Comparison of ENCODE assay signal across 8 cellular contexts in the genomic region with DNA sequence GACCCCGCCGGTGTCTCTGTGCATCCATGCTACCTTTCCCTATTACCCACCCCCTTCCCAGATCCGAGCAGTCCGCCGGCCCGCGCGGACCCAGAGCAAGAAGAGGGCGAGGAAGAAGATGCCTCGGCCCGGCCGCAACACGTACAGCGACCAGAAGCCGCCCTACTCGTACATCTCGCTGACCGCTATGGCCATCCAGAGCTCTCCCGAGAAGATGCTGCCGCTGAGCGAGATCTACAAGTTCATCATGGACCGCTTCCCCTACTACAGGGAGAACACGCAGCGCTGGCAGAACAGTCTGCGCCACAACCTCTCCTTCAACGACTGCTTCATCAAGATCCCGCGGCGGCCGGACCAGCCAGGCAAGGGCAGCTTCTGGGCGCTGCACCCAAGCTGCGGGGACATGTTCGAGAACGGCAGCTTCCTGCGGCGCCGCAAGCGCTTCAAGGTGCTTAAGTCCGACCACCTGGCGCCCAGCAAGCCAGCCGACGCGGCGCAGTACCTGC. TPM values are rescaled to one million over a fixed set of nuclear protein-coding genes. Genes with fewer than 3 reads are reported as not detected.
DNase-seq lines count a peak whose midpoint lies in the region; ATAC-seq and TF ChIP-seq lines count a peak whose summit lies in the region.

No MANE protein-coding gene starts in this region.

- H3K27ac ChIP-seq in CD8-positive, alpha-beta T cell (ENCODE audit: low read depth, low read length) = no peak overlapping the region
- no peak overlapping the region for H3K27ac ChIP-seq in mammary epithelial cell (ENCODE audit: insufficient read depth, low read depth, low read length)

- H3K79me2 ChIP-seq in mammary epithelial cell (ENCODE audit: insufficient read depth, low read length) = no peaks in the 10 kb centered on the region

- peak in 2 of 7 experiments; percentile 24 to 57 for DNase-seq in CD8-positive, alpha-beta T cell
- no peak for DNase-seq in Jurkat, Clone E6-1 (ENCODE audit: low read depth, low spot score)
- DNase-seq in mammary epithelial cell = no peak
- DNase-seq in MV-4-11 (lab: John Stamatoyannopoulos, UW) = no peak
- no peak for DNase-seq in NCI-H446 (lab: John Stamatoyannopoulos, UW)

- intact Hi-C loops in CD8-positive, alpha-beta T cell (cut with DNase I, micrococcal nuclease) = loop anchor here (5.0 to 10.0 kb wide), 4 partner anchors 88 to 320 kb away; partner anchors contain the start of gene BNIP2 (in 1 of the 2)
- intact Hi-C loops in mammary epithelial cell (cut with micrococcal nuclease) = no loop called here

- ATAC-seq in CD8-positive, alpha-beta T cell = no peak
- ATAC-seq in HG02798 (IDR thresholded peaks at IDR 0.05; ENCODE audit: poor library complexity, unreplicated experiment) (no peak), GM18502 (IDR thresholded peaks at IDR 0.05; ENCODE audit: poor library complexity, unreplicated experiment) (no peak)

- peaks cover 82% of the 10 kb centered on the region for H3K27me3 ChIP-seq in CD8-positive, alpha-beta T cell (ENCODE audit: insufficient read depth, low read length)
- peaks cover 82% of the 10 kb centered on the region for H3K27me3 ChIP-seq in mammary epithelial cell (ENCODE audit: insufficient read depth, low read length)

- H3K4me1 ChIP-seq in CD8-positive, alpha-beta T cell (ENCODE audit: insufficient read depth, low read length) = peaks cover 36% of the 10 kb centered on the region
- H3K4me1 ChIP-seq in mammary epithelial cell (ENCODE audit: insufficient read depth, low read length) = peaks cover 28% of the 10 kb centered on the region

- TF ChIP-seq CTCF in CD8-positive, alpha-beta T cell (IDR thresholded peaks at IDR 0.05) = no peak
- TF ChIP-seq CTCF in mammary epithelial cell (conservative IDR thresholded peaks at IDR 0.05 in 1 of 2, IDR thresholded peaks at IDR 0.05 in 1 of 2; ENCODE audit: extremely low read depth in 1 of 2, insufficient read depth in 1 of 2, low read depth in 1 of 2, low read length in 2 of 2) (no peak), nephron (IDR thresholded peaks at IDR 0.05; ENCODE audit: unreplicated experiment in 3 of 3) (no peak)

- in situ Hi-C loops in mammary epithelial cell (cut with MboI; ENCODE audit: low sequenced_read_pairs in 2 of 2) = no loop called here

- dilution Hi-C loops in mammary epithelial cell (cut with HindIII; ENCODE audit: low sequenced_read_pairs) = no loop called here

- H3K4me3 Mint-ChIP-seq in CD8-positive, alpha-beta T cell = peak overlapping the region; percentile 83
- peak overlapping the region; percentile 81 to 84 (median 82) for H3K4me3 Mint-ChIP-seq in nephron

- peaks cover 92% of the 10 kb centered on the region for H3K27me3 Mint-ChIP-seq in CD8-positive, alpha-beta T cell (ENCODE audit: low read depth)
- H3K27me3 Mint-ChIP-seq in nephron (ENCODE audit: low read depth) = peaks cover 100% of the 10 kb centered on the region

- no peaks in the 10 kb centered on the region for H3K36me3 Mint-ChIP-seq in CD8-positive, alpha-beta T cell
- no peaks in the 10 kb centered on the region for H3K36me3 Mint-ChIP-seq in nephron (ENCODE audit: low read depth)

- peak overlapping the region; percentile 48 for H3K4me3 ChIP-seq in CD8-positive, alpha-beta T cell (ENCODE audit: low read depth, low read length)
- H3K4me3 ChIP-seq in Jurkat, Clone E6-1 (ENCODE audit: low read length) = peak overlapping the region; percentile 64
- H3K4me3 ChIP-seq in mammary epithelial cell (replicated peaks in 1 of 3; ENCODE audit: insufficient read depth in 1 of 3, low read depth in 2 of 3, low read length in 3 of 3) = no peak overlapping the region

- H3K9me3 Mint-ChIP-seq in CD8-positive, alpha-beta T cell = peaks cover 13% of the 10 kb centered on the region
- H3K9me3 Mint-ChIP-seq in nephron = no peaks in the 10 kb centered on the region

- peak overlapping the region; percentile 83 for H3K4me2 ChIP-seq in mammary epithelial cell (ENCODE audit: insufficient read depth, low read depth, low read length)

- no peaks in the 10 kb centered on the region for H3K36me3 ChIP-seq in CD8-positive, alpha-beta T cell (ENCODE audit: insufficient read depth, low read length)
- H3K36me3 ChIP-seq in mammary epithelial cell (ENCODE audit: insufficient read depth, low read length) = no peaks in the 10 kb centered on the region

- H3K4me1 Mint-ChIP-seq in CD8-positive, alpha-beta T cell (ENCODE audit: low read depth) = peaks cover 37% of the 10 kb centered on the region
- peaks cover 26% of the 10 kb centered on the region for H3K4me1 Mint-ChIP-seq in nephron

- peak overlapping the region; percentile 40 for H2AFZ ChIP-seq in mammary epithelial cell (ENCODE audit: low read depth, low read length)

- H4K20me1 ChIP-seq in mammary epithelial cell (ENCODE audit: insufficient read depth, low read length) = no peaks in the 10 kb centered on the region

- CTCF ChIA-PET in CD8-positive, alpha-beta T cell (lab: Charles Lee) = interaction anchor here (0.9 kb wide), 2 partner anchors 18 to 157 kb away, joined by 3 read pairs; no protein-coding TSS in a partner anchor
- CTCF ChIA-PET in mammary epithelial cell (lab: Charles Lee; ENCODE audit: low non-redundant PET) = interaction anchor here (0.6 kb wide), 1 partner anchor 127 kb away, joined by 3 read pairs; no protein-coding TSS in a partner anchor

- BruUV-seq in mammary epithelial cell (replicated peaks; lab: Mats Ljungman, UMichigan) = no TSS peak

- no peak overlapping the region for H3K9ac ChIP-seq in mammary epithelial cell (ENCODE audit: insufficient read depth, low read length)

- peak overlapping the region; percentile 32 for H3K27ac Mint-ChIP-seq in CD8-positive, alpha-beta T cell
- H3K27ac Mint-ChIP-seq in nephron = no peak overlapping the region

- POLR2A ChIA-PET in CD8-positive, alpha-beta T cell (lab: Charles Lee) = interaction anchor here (0.7 to 1.4 kb wide), 3 partner anchors 15 to 315 kb away, joined by 3 to 5 read pairs (median 3); no protein-coding TSS in a partner anchor

- H3K9me3 ChIP-seq in CD8-positive, alpha-beta T cell (ENCODE audit: low read length) = no peaks in the 10 kb centered on the region
- no peaks in the 10 kb centered on the region for H3K9me3 ChIP-seq in mammary epithelial cell (replicated peaks; ENCODE audit: insufficient read depth, low read length)

- WGBS in mammary epithelial cell (ENCODE audit: low coverage, missing lambda C conversion rate) = 2% methylated on average over 8 of the region's 44 CpGs

RNA-seq across cellular contexts. Expression of gene FOXB1, which starts 0.8 kb away (rescaled TPM):
- total RNA-seq in CD8-positive, alpha-beta T cell = not detected
- 2.4 TPM for polyA plus RNA-seq in Jurkat, Clone E6-1 (2012; ENCODE audit: insufficient read depth, insufficient read length)
- not detected for total RNA-seq in mammary epithelial cell
- not detected for polyA plus RNA-seq in mammary epithelial cell
- not detected for polyA minus RNA-seq in mammary epithelial cell

Comparison
In these comparisons a context has a peak if more than half of its experiments do, and no peak if none do; other contexts are left out.
1. H3K4me3 ChIP-seq: peak in CD8-positive, alpha-beta T cell (single experiment) and Jurkat, Clone E6-1 (single experiment); none in mammary epithelial cell (0 of 3).